In genomic region chr1:31934706-31935629, GRCh38 we compare ENCODE assay signal across 8 cellular contexts. TPM values are rescaled to one million over a fixed set of nuclear protein-coding genes. Genes with fewer than 3 reads are reported as not detected.
DNase-seq lines count a peak whose midpoint lies in the region; ATAC-seq and TF ChIP-seq lines count a peak whose summit lies in the region.

No MANE protein-coding gene starts in this region.

- H3K27me3 Mint-ChIP-seq in endodermal cell (ENCODE audit: insufficient read depth) = no peaks in the 10 kb centered on the region

- H3K4me1 Mint-ChIP-seq in endodermal cell = peaks cover 52% of the 10 kb centered on the region

- H3K9me3 ChIP-seq in SK-N-MC (ENCODE audit: low read depth, low read length) (no peaks in the 10 kb centered on the region), endodermal cell (ENCODE audit: control insufficient read depth, low read length) (no peaks in the 10 kb centered on the region), prostate gland (no peaks in the 10 kb centered on the region)

- H3K27ac ChIP-seq in SK-N-MC (peak overlapping the region; percentile 84), endodermal cell (ENCODE audit: low read depth, low read length) (no peak overlapping the region), prostate gland (peak overlapping the region; percentile 91)

- no peaks in the 10 kb centered on the region for H3K9me3 Mint-ChIP-seq in endodermal cell

- intact Hi-C loops in prostate gland (cut with DNase I) = no loop called here

- WGBS in endodermal cell (ENCODE audit: insufficient coverage in 1 of 2, insufficient read length in 1 of 2), 2 experiments = 62 to 75% methylated on average over 5 to 8 of the region's 8 CpGs
- 10% methylated on average over 8 of the region's 8 CpGs for WGBS in prostate gland

- peak; percentile 19 to 27 for ATAC-seq in activated CD4-positive, CD25-positive, alpha-beta regulatory T cell treated with anti-CD3 and anti-CD28 coated beads, Interleukin-2, amount 50 U/mL, for 24 hours

- TF ChIP-seq POLR2A in prostate gland (IDR thresholded peaks at IDR 0.05) = no peak

- H3K9ac ChIP-seq in SK-N-MC (ENCODE audit: insufficient read length) = peak overlapping the region; percentile 14
- H3K9ac ChIP-seq in endodermal cell (ENCODE audit: extremely low read depth, low read length, poor library complexity, severe bottlenecking) = peak overlapping the region; percentile 5

- H3K36me3 ChIP-seq in SK-N-MC (ENCODE audit: insufficient read depth, low read length) = no peaks in the 10 kb centered on the region; the same call in 1 of the 2 replicates
- peaks cover 9% of the 10 kb centered on the region for H3K36me3 ChIP-seq in endodermal cell (ENCODE audit: control insufficient read depth, insufficient read depth, low read length)
- no peaks in the 10 kb centered on the region for H3K36me3 ChIP-seq in prostate gland

- peak overlapping the region; percentile 94 for H3K4me3 ChIP-seq in SK-N-MC
- H3K4me3 ChIP-seq in endodermal cell (ENCODE audit: low read length) = peak overlapping the region; percentile 97
- peak overlapping the region in 1 of 2 donors; percentile 3 for H3K4me3 ChIP-seq in prostate gland

- peak overlapping the region; percentile 63 for H3K27ac Mint-ChIP-seq in endodermal cell

- TF ChIP-seq CTCF in endodermal cell (conservative IDR thresholded peaks at IDR 0.05) (no peak), prostate gland (IDR thresholded peaks at IDR 0.05) (no peak)

- no peaks in the 10 kb centered on the region for H3K36me3 Mint-ChIP-seq in endodermal cell (ENCODE audit: low read depth)

- H3K4me1 ChIP-seq in endodermal cell (ENCODE audit: control insufficient read depth, insufficient read depth, low read length) (peaks cover 22% of the 10 kb centered on the region), prostate gland (replicated peaks) (peaks cover 6% of the 10 kb centered on the region)

- peak overlapping the region; percentile 89 for H3K4me3 Mint-ChIP-seq in endodermal cell

- H3K27me3 ChIP-seq in endodermal cell (ENCODE audit: control insufficient read depth, insufficient read depth, low read length, poor library complexity, severe bottlenecking) = no peaks in the 10 kb centered on the region
- H3K27me3 ChIP-seq in prostate gland (replicated peaks; ENCODE audit: insufficient read depth) = no peaks in the 10 kb centered on the region

- no peak for DNase-seq in activated CD4-positive, CD25-positive, alpha-beta regulatory T cell treated with anti-CD3 and anti-CD28 coated beads, Interleukin-2, amount 50 U/mL, for 72 hours
- DNase-seq in SK-N-MC (ENCODE audit: low read depth, low spot score) (peak; percentile 74), endodermal cell (no peak), prostate gland (ENCODE audit: low spot score) (no peak), NCI-H345 (lab: John Stamatoyannopoulos, UW) (no peak), nucleus accumbens (lab: John Stamatoyannopoulos, UW) (no peak), ecto neural progenitor cell (ENCODE audit: low spot score) (no peak)

RNA-seq across cellular contexts. Expression of gene PTP4A2, which starts 3.2 kb away (rescaled TPM):
- total RNA-seq in endodermal cell (100 to 1,000 TPM; 211 TPM), prostate gland (100 to 1,000 TPM; 133 to 196 TPM)
- polyA plus RNA-seq in endodermal cell (2013, experiment 1 of 2) = 159 TPM
- polyA plus RNA-seq in endodermal cell (2013, experiment 2 of 2) = 160 TPM
